In the genomic region with DNA sequence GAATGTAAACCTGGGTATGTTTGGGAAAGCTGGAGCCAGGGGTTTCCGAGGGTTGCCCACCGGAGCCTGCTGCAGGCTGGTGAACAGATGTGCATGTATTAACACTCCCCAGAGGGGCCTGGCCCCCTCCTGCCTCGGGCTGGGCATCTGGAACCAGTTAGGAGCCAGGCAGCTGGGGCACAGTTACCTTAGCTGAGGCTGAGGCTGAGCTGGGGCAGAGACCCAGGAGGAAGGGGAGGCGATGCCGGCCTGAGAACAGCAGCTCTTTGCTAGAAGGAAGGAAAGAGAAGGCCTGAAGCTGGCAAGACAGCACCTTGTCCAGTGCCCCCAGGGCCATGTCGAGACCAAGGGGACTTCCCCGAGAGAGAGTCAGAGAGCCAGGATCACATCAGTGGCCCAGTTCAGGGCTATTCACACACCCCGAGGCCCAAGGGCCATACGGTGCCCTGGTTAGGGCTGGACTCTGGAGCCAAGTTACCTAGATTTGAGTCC, we compare ENCODE assay signal across 14 cellular contexts.
A peak's percentile ranks its signal among the peaks of the same experiment; 100 is the strongest.
DNase-seq lines count a peak whose midpoint lies in the region; ATAC-seq and TF ChIP-seq lines count a peak whose summit lies in the region.
"Had no signal": no experiment of that assay in that cellular context is flagged by ENCODE, and none has a peak within 500 bp of the region (broad histone marks: within the 10 kb centered on the region; RNA-seq: fewer than 3 reads in every experiment).

No MANE protein-coding gene starts in this region.

- H3K27ac ChIP-seq in SK-N-MC (peak overlapping the region; percentile 99), mesendoderm (ENCODE audit: low read depth, low read length) (no peak overlapping the region), ovary (no peak overlapping the region), stomach (no peak overlapping the region)
- no peak overlapping the region for H3K27ac ChIP-seq in CD8-positive, alpha-beta memory T cell (ENCODE audit: low read depth, low read length)
- H3K27ac ChIP-seq: C4-2B, SJCRH30 had no signal

- no peaks in the 10 kb centered on the region for H3K36me3 Mint-ChIP-seq in natural killer cell treated with Interleukin-12 subunit alpha and Interleukin-12 subunit beta and Interleukin-15 and Interleukin-18, amount 100 ng/mL, for 72 hours
- no peaks in the 10 kb centered on the region for H3K36me3 Mint-ChIP-seq in natural killer cell
- peaks cover 0 to 3% (median 3%) of the 10 kb centered on the region in 3 donors for H3K36me3 Mint-ChIP-seq in CD8-positive, alpha-beta memory T cell

- intact Hi-C loops in natural killer cell (cut with micrococcal nuclease) (no loop called here), ovary (cut with DNase I) (loop anchor here in 1 of 4 donors (5.0 kb wide), 1 partner anchor 86 kb away; no protein-coding TSS in a partner anchor), stomach (cut with DNase I; ENCODE audit: low total_unique reads) (no loop called here)

- CTCF ChIA-PET in CD8-positive, alpha-beta memory T cell (lab: Charles Lee): interaction anchor here (0.6 to 1.5 kb wide), 4 partner anchors 121 to 443 kb away, joined by 3 to 4 read pairs (median 3); no protein-coding TSS in a partner anchor

- no peak overlapping the region for H2BK120ac ChIP-seq in mesendoderm (ENCODE audit: low read depth, low read length)

- peak; percentile 49 for DNase-seq in natural killer cell treated with Interleukin-12 subunit alpha and Interleukin-12 subunit beta and Interleukin-15 and Interleukin-18, amount 100 ng/mL, for 72 hours (ENCODE audit: low spot score)
- no peak for DNase-seq in natural killer cell
- DNase-seq in SK-N-MC (ENCODE audit: low read depth, low spot score): peak; percentile 62
- no peak for DNase-seq in mesendoderm
- DNase-seq in CD8-positive, alpha-beta memory T cell: no peak
- no peak for DNase-seq in ovary
- no peak for DNase-seq in stomach
- no peak for DNase-seq in epidermal melanocyte (ENCODE audit: insufficient read length, low spot score)
- DNase-seq: 8988T, H7, NCI-H1105, NCI-H2107, SJCRH30 had no signal

- no peaks in the 10 kb centered on the region for H3K9me3 Mint-ChIP-seq in natural killer cell treated with Interleukin-12 subunit alpha and Interleukin-12 subunit beta and Interleukin-15 and Interleukin-18, amount 100 ng/mL, for 72 hours
- no peaks in the 10 kb centered on the region for H3K9me3 Mint-ChIP-seq in natural killer cell
- H3K9me3 Mint-ChIP-seq in CD8-positive, alpha-beta memory T cell: no peaks in the 10 kb centered on the region

- no peaks in the 10 kb centered on the region for H3K79me2 ChIP-seq in mesendoderm (ENCODE audit: control insufficient read depth, insufficient read depth, low read length)

- H3K18ac ChIP-seq in mesendoderm (ENCODE audit: low read length): no peak overlapping the region

- no peak for TF ChIP-seq EP300 in ovary (IDR thresholded peaks at IDR 0.05)
- TF ChIP-seq EP300 in stomach (IDR thresholded peaks at IDR 0.05): no peak

- H3K27ac Mint-ChIP-seq in natural killer cell treated with Interleukin-12 subunit alpha and Interleukin-12 subunit beta and Interleukin-15 and Interleukin-18, amount 100 ng/mL, for 72 hours: no peak overlapping the region
- H3K27ac Mint-ChIP-seq in natural killer cell: no peak overlapping the region
- H3K27ac Mint-ChIP-seq in CD8-positive, alpha-beta memory T cell: no peak overlapping the region

- WGBS in mesendoderm (ENCODE audit: extremely low coverage, insufficient coverage, low lambda C conversion rate): no CpG with 5 or more reads among the region's 9 CpGs
- WGBS in ovary, 3 donors: 64 to 73% (median 68%) methylated on average over 9 of the region's 9 CpGs
- 68 to 86% (median 85%) methylated on average over 7 to 9 of the region's 9 CpGs for WGBS in stomach, 5 donors

- no peak overlapping the region for H4K8ac ChIP-seq in mesendoderm (ENCODE audit: low read depth, low read length)

- H2BK15ac ChIP-seq in mesendoderm (replicated peaks; ENCODE audit: low read depth): no peak overlapping the region

- H3K27me3 Mint-ChIP-seq in natural killer cell treated with Interleukin-12 subunit alpha and Interleukin-12 subunit beta and Interleukin-15 and Interleukin-18, amount 100 ng/mL, for 72 hours: no peaks in the 10 kb centered on the region
- H3K27me3 Mint-ChIP-seq in natural killer cell (ENCODE audit: low read depth in 2 of 2): no peaks in the 10 kb centered on the region
- peaks cover 0 to 2% of the 10 kb centered on the region in 2 donors for H3K27me3 Mint-ChIP-seq in CD8-positive, alpha-beta memory T cell

- H3K9ac ChIP-seq in SK-N-MC (ENCODE audit: insufficient read length) (peak overlapping the region; percentile 33), mesendoderm (ENCODE audit: low read length) (no peak overlapping the region)

- peak overlapping the region; percentile 9 for H3K23ac ChIP-seq in mesendoderm (ENCODE audit: low read length)

- H4K5ac ChIP-seq in mesendoderm (ENCODE audit: low read length): no peak overlapping the region

- H3K56ac ChIP-seq in mesendoderm (ENCODE audit: low read length): no peak overlapping the region

- no peak for TF ChIP-seq POLR2A in ovary (IDR thresholded peaks at IDR 0.05)
- no peak for TF ChIP-seq POLR2A in stomach (IDR thresholded peaks at IDR 0.05)

- POLR2A ChIA-PET in CD8-positive, alpha-beta memory T cell (lab: Charles Lee): no interaction called here

- H3K4me3 ChIP-seq in SK-N-MC: peak overlapping the region; percentile 45
- no peak overlapping the region for H3K4me3 ChIP-seq in mesendoderm (ENCODE audit: low read length)
- H3K4me3 ChIP-seq in CD8-positive, alpha-beta memory T cell (ENCODE audit: low read length): no peak overlapping the region
- no peak overlapping the region for H3K4me3 ChIP-seq in ovary
- H3K4me3 ChIP-seq in stomach: no peak overlapping the region
- H3K4me3 ChIP-seq: SJCRH30 had no signal

- no peak overlapping the region for H3K4me2 ChIP-seq in mesendoderm (ENCODE audit: low read length)

- H3K27me3 ChIP-seq in mesendoderm (ENCODE audit: insufficient read depth, low read length, poor library complexity) (no peaks in the 10 kb centered on the region), ovary (no peaks in the 10 kb centered on the region), stomach (no peaks in the 10 kb centered on the region)
- H3K27me3 ChIP-seq in CD8-positive, alpha-beta memory T cell (ENCODE audit: insufficient read depth, low read length, poor library complexity, severe bottlenecking): no peaks in the 10 kb centered on the region
- H3K27me3 ChIP-seq: SJCRH30 had no signal

- no peaks in the 10 kb centered on the region for H3K9me3 ChIP-seq in SK-N-MC (ENCODE audit: low read depth, low read length)
- no peaks in the 10 kb centered on the region for H3K9me3 ChIP-seq in CD8-positive, alpha-beta memory T cell (ENCODE audit: low read length)
- H3K9me3 ChIP-seq in ovary: no peaks in the 10 kb centered on the region
- no peaks in the 10 kb centered on the region for H3K9me3 ChIP-seq in stomach
- H3K9me3 ChIP-seq: SJCRH30 had no signal

- H2BK5ac ChIP-seq in mesendoderm (ENCODE audit: low read length): no peak overlapping the region

- H2AK5ac ChIP-seq in mesendoderm (ENCODE audit: low read length): no peak overlapping the region

- ATAC-seq in natural killer cell treated with Interleukin-12 subunit alpha and Interleukin-12 subunit beta and Interleukin-15 and Interleukin-18, amount 100 ng/mL, for 72 hours: no peak
- no peak for ATAC-seq in natural killer cell

- no peaks in the 10 kb centered on the region for H3K36me3 ChIP-seq in SK-N-MC (ENCODE audit: insufficient read depth, low read length)
- no peaks in the 10 kb centered on the region for H3K36me3 ChIP-seq in mesendoderm (ENCODE audit: control insufficient read depth, insufficient read depth, low read length)
- H3K36me3 ChIP-seq in CD8-positive, alpha-beta memory T cell (ENCODE audit: insufficient read depth, low read length): no peaks in the 10 kb centered on the region
- no peaks in the 10 kb centered on the region for H3K36me3 ChIP-seq in ovary
- H3K36me3 ChIP-seq in stomach: no peaks in the 10 kb centered on the region
- H3K36me3 ChIP-seq: SJCRH30 had no signal

- no peak for TF ChIP-seq CTCF in natural killer cell (IDR thresholded peaks at IDR 0.05)
- TF ChIP-seq CTCF in ovary (IDR thresholded peaks at IDR 0.05): no peak
- no peak for TF ChIP-seq CTCF in stomach (IDR thresholded peaks at IDR 0.05)

- H3K79me1 ChIP-seq in mesendoderm (ENCODE audit: low read length): no peaks in the 10 kb centered on the region

- peaks cover 7 to 16% of the 10 kb centered on the region in 2 donors for H3K4me1 Mint-ChIP-seq in natural killer cell treated with Interleukin-12 subunit alpha and Interleukin-12 subunit beta and Interleukin-15 and Interleukin-18, amount 100 ng/mL, for 72 hours (ENCODE audit: low read depth in 2 of 2)
- H3K4me1 Mint-ChIP-seq in natural killer cell: peaks cover 0 to 4% of the 10 kb centered on the region in 2 donors
- H3K4me1 Mint-ChIP-seq in CD8-positive, alpha-beta memory T cell: peaks cover 0 to 3% (median 0%) of the 10 kb centered on the region in 3 donors

- H3K4ac ChIP-seq in mesendoderm (ENCODE audit: low read depth, low read length): no peak overlapping the region

- no peak overlapping the region for H3K4me3 Mint-ChIP-seq in natural killer cell treated with Interleukin-12 subunit alpha and Interleukin-12 subunit beta and Interleukin-15 and Interleukin-18, amount 100 ng/mL, for 72 hours
- H3K4me3 Mint-ChIP-seq in natural killer cell: no peak overlapping the region
- H3K4me3 Mint-ChIP-seq in CD8-positive, alpha-beta memory T cell: no peak overlapping the region

- H3K4me1 ChIP-seq in mesendoderm (ENCODE audit: control insufficient read depth, low read depth, low read length) (no peaks in the 10 kb centered on the region), ovary (ENCODE audit: insufficient read depth) (peaks cover 1% of the 10 kb centered on the region), stomach (peaks cover 0 to 3% (median 0%) of the 10 kb centered on the region in 4 donors)
- no peaks in the 10 kb centered on the region for H3K4me1 ChIP-seq in CD8-positive, alpha-beta memory T cell (ENCODE audit: insufficient read depth, low read length)
- H3K4me1 ChIP-seq: SJCRH30 had no signal

Comparison
In these comparisons a context has a peak if more than half of its experiments do, and no peak if none do; other contexts are left out.
1. DNase-seq: peak in natural killer cell treated with Interleukin-12 subunit alpha and Interleukin-12 subunit beta and Interleukin-15 and Interleukin-18, amount 100 ng/mL, for 72 hours (single experiment) and SK-N-MC (single experiment); none in natural killer cell (single experiment), mesendoderm (single experiment), CD8-positive, alpha-beta memory T cell (0 of 5), ovary (0 of 5), stomach (single experiment) and epidermal melanocyte (single experiment).